In genomic region chr2:127084611-127085031, GRCh38 we compare ENCODE assay signal across 10 cellular contexts. TPM values are rescaled to one million over a fixed set of nuclear protein-coding genes. Genes with fewer than 3 reads are reported as not detected.
DNase-seq lines count a peak whose midpoint lies in the region; ATAC-seq and TF ChIP-seq lines count a peak whose summit lies in the region.
"Had no signal": no experiment of that assay in that cellular context is flagged by ENCODE, and none has a peak within 500 bp of the region (broad histone marks: within the 10 kb centered on the region; RNA-seq: fewer than 3 reads in every experiment).

No MANE protein-coding gene starts in this region.

- 56% methylated on average over 7 of the region's 7 CpGs for WGBS in prostate gland

- H3K27ac ChIP-seq in CD4-positive, alpha-beta memory T cell (ENCODE audit: low read depth, low read length) = peak overlapping the region; percentile 32
- peak overlapping the region; percentile 41 to 99 (median 89) for H3K27ac ChIP-seq in dorsolateral prefrontal cortex
- peak overlapping the region; percentile 69 to 70 for H3K27ac ChIP-seq in prostate gland

- intact Hi-C loops in CD4-positive, alpha-beta memory T cell (cut with micrococcal nuclease) = loop anchor here (10.0 kb wide), 3 partner anchors 210 to 440 kb away; partner anchors contain the start of genes ERCC3, IWS1 and PROC
- intact Hi-C loops in dorsolateral prefrontal cortex (cut with DNase I) (loop anchor here in 1 of 2 donors (1.0 kb wide), 1 partner anchor 21 kb away; no protein-coding TSS in a partner anchor), prostate gland (cut with DNase I) (loop anchor here (10.0 kb wide), 1 partner anchor 430 kb away; the partner anchor contains the start of gene GYPC)

- H3K36me3 ChIP-seq in CD4-positive, alpha-beta memory T cell (ENCODE audit: insufficient read depth, low read length) = no peaks in the 10 kb centered on the region
- H3K36me3 ChIP-seq in prostate gland = no peaks in the 10 kb centered on the region
- H3K36me3 ChIP-seq in H7 (replicated peaks; ENCODE audit: control insufficient read depth, insufficient read depth, low read length) = no peaks in the 10 kb centered on the region

- H3K27ac Mint-ChIP-seq in CD4-positive, alpha-beta memory T cell = peak overlapping the region; percentile 87 to 98 (median 96)
- H3K27ac Mint-ChIP-seq in T-helper 2 cell treated with Interferon-gamma antibody and Interleukin-4, amounts not matched to agents 5 μg/mL and 100 μg/mL, for 36 hours = peak overlapping the region; percentile 88
- no peak overlapping the region for H3K27ac Mint-ChIP-seq in glutamatergic neuron (ENCODE audit: unreplicated experiment)

- H3K4me1 ChIP-seq in CD4-positive, alpha-beta memory T cell (ENCODE audit: insufficient read depth, low read length) = peaks cover 55% of the 10 kb centered on the region
- H3K4me1 ChIP-seq in prostate gland (replicated peaks) = peaks cover 32% of the 10 kb centered on the region

- no peak for ATAC-seq in HG02852 (IDR thresholded peaks at IDR 0.05; ENCODE audit: unreplicated experiment)
- ATAC-seq in HG03457 (IDR thresholded peaks at IDR 0.05; ENCODE audit: unreplicated experiment) = no peak

- H3K9me3 Mint-ChIP-seq in CD4-positive, alpha-beta memory T cell = no peaks in the 10 kb centered on the region
- H3K9me3 Mint-ChIP-seq in T-helper 2 cell treated with Interferon-gamma antibody and Interleukin-4, amounts not matched to agents 5 μg/mL and 100 μg/mL, for 36 hours = no peaks in the 10 kb centered on the region
- peaks cover 15% of the 10 kb centered on the region for H3K9me3 Mint-ChIP-seq in glutamatergic neuron (ENCODE audit: unreplicated experiment)

- no peak overlapping the region for H3K4me3 ChIP-seq in CD4-positive, alpha-beta memory T cell (ENCODE audit: low read length in 2 of 2)
- H3K4me3 ChIP-seq in dorsolateral prefrontal cortex = peak overlapping the region in 33 of 59 donors; percentile 1 to 58 (median 23)
- no peak overlapping the region for H3K4me3 ChIP-seq in prostate gland
- no peak overlapping the region for H3K4me3 ChIP-seq in H7 (ENCODE audit: insufficient read depth, low read depth, low read length)

- TF ChIP-seq CTCF in dorsolateral prefrontal cortex (IDR thresholded peaks at IDR 0.05 in 54 of 56, conservative IDR thresholded peaks at IDR 0.05 in 2 of 56; ENCODE audit: low read depth in 1 of 56, partially characterized antibody in 56 of 56) = no peak
- no peak for TF ChIP-seq CTCF in prostate gland (IDR thresholded peaks at IDR 0.05)
- TF ChIP-seq CTCF in glutamatergic neuron (IDR thresholded peaks at IDR 0.05; ENCODE audit: partially characterized antibody, unreplicated experiment) = no peak

- no peaks in the 10 kb centered on the region for H3K9me3 ChIP-seq in CD4-positive, alpha-beta memory T cell (ENCODE audit: control insufficient read depth in 1 of 2, low read length in 2 of 2)
- H3K9me3 ChIP-seq in prostate gland = no peaks in the 10 kb centered on the region

- no peaks in the 10 kb centered on the region for H3K27me3 Mint-ChIP-seq in CD4-positive, alpha-beta memory T cell
- H3K27me3 Mint-ChIP-seq in T-helper 2 cell treated with Interferon-gamma antibody and Interleukin-4, amounts not matched to agents 5 μg/mL and 100 μg/mL, for 36 hours (ENCODE audit: low read depth) = peaks cover 2% of the 10 kb centered on the region
- H3K27me3 Mint-ChIP-seq in glutamatergic neuron (ENCODE audit: unreplicated experiment) = peaks cover 15% of the 10 kb centered on the region
- H3K27me3 Mint-ChIP-seq: progenitor cell of endocrine pancreas had no signal

- H3K36me3 Mint-ChIP-seq in CD4-positive, alpha-beta memory T cell = peaks cover 0 to 2% of the 10 kb centered on the region in 2 donors
- H3K36me3 Mint-ChIP-seq in T-helper 2 cell treated with Interferon-gamma antibody and Interleukin-4, amounts not matched to agents 5 μg/mL and 100 μg/mL, for 36 hours (ENCODE audit: low read depth) = peaks cover 6% of the 10 kb centered on the region
- no peaks in the 10 kb centered on the region for H3K36me3 Mint-ChIP-seq in glutamatergic neuron (ENCODE audit: unreplicated experiment)

- no peak for TF ChIP-seq POLR2A in prostate gland (IDR thresholded peaks at IDR 0.05)

- POLR2A ChIA-PET in CD4-positive, alpha-beta memory T cell (lab: Charles Lee; ENCODE audit: partially characterized antibody) = interaction anchor here (1.1 to 3.1 kb wide), 4 partner anchors 8 to 304 kb away, joined by 3 to 12 read pairs (median 4); partner anchors contain the start of genes BIN1 and MAP3K2

- H3K4me3 Mint-ChIP-seq in CD4-positive, alpha-beta memory T cell = peak overlapping the region in 5 of 8 donors; percentile 23 to 74 (median 65)
- H3K4me3 Mint-ChIP-seq in T-helper 2 cell treated with Interferon-gamma antibody and Interleukin-4, amounts not matched to agents 5 μg/mL and 100 μg/mL, for 36 hours = peak overlapping the region; percentile 49
- no peak overlapping the region for H3K4me3 Mint-ChIP-seq in glutamatergic neuron (ENCODE audit: unreplicated experiment)

- no peaks in the 10 kb centered on the region for H3K27me3 ChIP-seq in CD4-positive, alpha-beta memory T cell (ENCODE audit: insufficient read depth, low read length)
- no peaks in the 10 kb centered on the region for H3K27me3 ChIP-seq in dorsolateral prefrontal cortex
- H3K27me3 ChIP-seq in prostate gland (replicated peaks; ENCODE audit: insufficient read depth) = no peaks in the 10 kb centered on the region
- no peaks in the 10 kb centered on the region for H3K27me3 ChIP-seq in H7 (ENCODE audit: control insufficient read depth, insufficient read depth, low read length)

- peak in 4 of 5 donors; percentile 33 to 71 (median 61) for DNase-seq in CD4-positive, alpha-beta memory T cell
- DNase-seq in T-helper 2 cell treated with Interferon-gamma antibody and Interleukin-4, amounts not matched to agents 5 μg/mL and 100 μg/mL, for 36 hours (ENCODE audit: low spot score) = peak; percentile 33
- DNase-seq in dorsolateral prefrontal cortex = no peak
- DNase-seq in prostate gland (ENCODE audit: low spot score) = no peak
- no peak for DNase-seq in H7
- no peak for DNase-seq in glutamatergic neuron
- DNase-seq: dermis blood vessel endothelial cell had no signal

- H3K4me1 Mint-ChIP-seq in CD4-positive, alpha-beta memory T cell = peaks cover 26 to 63% (median 48%) of the 10 kb centered on the region in 4 donors
- H3K4me1 Mint-ChIP-seq in T-helper 2 cell treated with Interferon-gamma antibody and Interleukin-4, amounts not matched to agents 5 μg/mL and 100 μg/mL, for 36 hours (ENCODE audit: low read depth) = peaks cover 45% of the 10 kb centered on the region
- H3K4me1 Mint-ChIP-seq in glutamatergic neuron (ENCODE audit: low read depth, unreplicated experiment) = peaks cover 24% of the 10 kb centered on the region

- CTCF ChIA-PET in CD4-positive, alpha-beta memory T cell (lab: Charles Lee; ENCODE audit: partially characterized antibody) = interaction anchor here (1.3 to 2.7 kb wide), 2 partner anchors 12 to 16 kb away, joined by 3 to 14 read pairs; no protein-coding TSS in a partner anchor

RNA-seq across cellular contexts. Expression of gene BIN1, which starts 22.3 kb away (rescaled TPM):
- total RNA-seq in CD4-positive, alpha-beta memory T cell = 100 to 1,000 TPM in 1 of 2 experiments, 10 to 100 TPM in 1; 99.4 to 103 TPM
- polyA plus RNA-seq in CD4-positive, alpha-beta memory T cell = 100 to 1,000 TPM; 141 to 163 TPM
- total RNA-seq in dorsolateral prefrontal cortex (100 to 1,000 TPM; 151 to 703 (median 290) TPM), prostate gland (10 to 100 TPM; 65.6 to 70.1 TPM), glutamatergic neuron (ENCODE audit: unreplicated experiment) (176 TPM)
- total RNA-seq in H7 (2014; rRNA removed; shearing (Covaris generic)) = 26.0 and 31.6 TPM in 2 replicates

Comparison
In these comparisons a context has a peak if more than half of its experiments do, and no peak if none do; other contexts are left out.
1. DNase-seq: peak in CD4-positive, alpha-beta memory T cell (4 of 5) and T-helper 2 cell treated with Interferon-gamma antibody and Interleukin-4, amounts not matched to agents 5 μg/mL and 100 μg/mL, for 36 hours (single experiment); none in dorsolateral prefrontal cortex (0 of 10), prostate gland (single experiment), H7 (single experiment) and glutamatergic neuron (single experiment).
2. H3K27ac ChIP-seq: peak in every context shown above with its lines; median percentile 89 in dorsolateral prefrontal cortex; 70 in prostate gland; 32 in CD4-positive, alpha-beta memory T cell.
3. H3K4me3 ChIP-seq: peak in dorsolateral prefrontal cortex (33 of 59); none in CD4-positive, alpha-beta memory T cell (0 of 2), prostate gland (0 of 2) and H7 (single experiment).